In genomic region chr10:1048732-1049424, GRCh38 we compare ENCODE assay signal across 1 cellular context.
A peak's percentile ranks its signal among the peaks of the same experiment; 100 is the strongest.
TF ChIP-seq lines count a peak whose summit lies in the region.

Gene IDI1 (minus strand): TSS chr10:1049119. CDS start chr10:1049003, 116 bp downstream.

TF ChIP-seq in HepG2, 621 proteins besides CTCF, POLR2A, EP300 and RAD21 (continued from another document and continues in another):
- TF ChIP-seq ZNF143 (CRISPR knock-in tag; IDR thresholded peaks at IDR 0.05), result peak; percentile 39; the same call in 1 of the 2 replicates
- no peak for TF ChIP-seq KDM4B (CRISPR knock-in tag; IDR thresholded peaks at IDR 0.05)
- 0 out of 2 replicates have a peak, but pooled peaks have one; percentile 62 for TF ChIP-seq ZNF260 (CRISPR knock-in tag; IDR thresholded peaks at IDR 0.05; ENCODE audit: borderline replicate concordance, low read depth)
- no peak for TF ChIP-seq ZNF432 (CRISPR knock-in tag; IDR thresholded peaks at IDR 0.05; ENCODE audit: borderline replicate concordance)
- TF ChIP-seq SKI (IDR thresholded peaks at IDR 0.05; ENCODE audit: partially characterized antibody), result peak; percentile 72
- TF ChIP-seq ZNF160 (CRISPR knock-in tag; IDR thresholded peaks at IDR 0.05), result peak; percentile 52; the same call in 1 of the 2 replicates
- no peak for TF ChIP-seq HNRNPH1 (optimal IDR thresholded peaks at IDR 0.05; ENCODE audit: low read depth, low read length)
- TF ChIP-seq, protein P1, sequence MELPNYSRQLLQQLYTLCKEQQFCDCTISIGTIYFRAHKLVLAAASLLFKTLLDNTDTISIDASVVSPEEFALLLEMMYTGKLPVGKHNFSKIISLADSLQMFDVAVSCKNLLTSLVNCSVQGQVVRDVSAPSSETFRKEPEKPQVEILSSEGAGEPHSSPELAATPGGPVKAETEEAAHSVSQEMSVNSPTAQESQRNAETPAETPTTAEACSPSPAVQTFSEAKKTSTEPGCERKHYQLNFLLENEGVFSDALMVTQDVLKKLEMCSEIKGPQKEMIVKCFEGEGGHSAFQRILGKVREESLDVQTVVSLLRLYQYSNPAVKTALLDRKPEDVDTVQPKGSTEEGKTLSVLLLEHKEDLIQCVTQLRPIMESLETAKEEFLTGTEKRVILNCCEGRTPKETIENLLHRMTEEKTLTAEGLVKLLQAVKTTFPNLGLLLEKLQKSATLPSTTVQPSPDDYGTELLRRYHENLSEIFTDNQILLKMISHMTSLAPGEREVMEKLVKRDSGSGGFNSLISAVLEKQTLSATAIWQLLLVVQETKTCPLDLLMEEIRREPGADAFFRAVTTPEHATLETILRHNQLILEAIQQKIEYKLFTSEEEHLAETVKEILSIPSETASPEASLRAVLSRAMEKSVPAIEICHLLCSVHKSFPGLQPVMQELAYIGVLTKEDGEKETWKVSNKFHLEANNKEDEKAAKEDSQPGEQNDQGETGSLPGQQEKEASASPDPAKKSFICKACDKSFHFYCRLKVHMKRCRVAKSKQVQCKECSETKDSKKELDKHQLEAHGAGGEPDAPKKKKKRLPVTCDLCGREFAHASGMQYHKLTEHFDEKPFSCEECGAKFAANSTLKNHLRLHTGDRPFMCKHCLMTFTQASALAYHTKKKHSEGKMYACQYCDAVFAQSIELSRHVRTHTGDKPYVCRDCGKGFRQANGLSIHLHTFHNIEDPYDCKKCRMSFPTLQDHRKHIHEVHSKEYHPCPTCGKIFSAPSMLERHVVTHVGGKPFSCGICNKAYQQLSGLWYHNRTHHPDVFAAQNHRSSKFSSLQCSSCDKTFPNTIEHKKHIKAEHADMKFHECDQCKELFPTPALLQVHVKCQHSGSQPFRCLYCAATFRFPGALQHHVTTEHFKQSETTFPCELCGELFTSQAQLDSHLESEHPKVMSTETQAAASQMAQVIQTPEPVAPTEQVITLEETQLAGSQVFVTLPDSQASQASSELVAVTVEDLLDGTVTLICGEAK (IDR thresholded peaks at IDR 0.05), result no peak
- TF ChIP-seq, protein P1 (CRISPR knock-in tag; IDR thresholded peaks at IDR 0.05), result peak; percentile 35; the same call in 1 of the 2 replicates
- TF ChIP-seq RXRB (CRISPR knock-in tag; IDR thresholded peaks at IDR 0.05; ENCODE audit: borderline replicate concordance), result peak; percentile 65; the same call in 1 of the 2 replicates
- no peak for TF ChIP-seq HNF4A (CRISPR knock-in tag; IDR thresholded peaks at IDR 0.05)
- TF ChIP-seq MTF1 (CRISPR knock-in tag; IDR thresholded peaks at IDR 0.05), result no peak
- no peak for TF ChIP-seq ATF4 (CRISPR knock-in tag; IDR thresholded peaks at IDR 0.05)
- TF ChIP-seq SRSF4 (IDR thresholded peaks at IDR 0.05; ENCODE audit: low read depth, low read length, poor library complexity, severe bottlenecking), result peak; percentile 78
- TF ChIP-seq U2AF2 (IDR thresholded peaks at IDR 0.05; ENCODE audit: low read depth, low read length), result no peak
- 0 out of 2 replicates have a peak, but pooled peaks have one; percentile 31 for TF ChIP-seq KLF6 (CRISPR knock-in tag; IDR thresholded peaks at IDR 0.05)
- 0 out of 2 replicates have a peak, but pooled peaks have one; percentile 47 for TF ChIP-seq FOXK2 (IDR thresholded peaks at IDR 0.05)
- peak; percentile 92 for TF ChIP-seq POLR2AphosphoS5 (IDR thresholded peaks at IDR 0.05; ENCODE audit: low read depth, low read length)
- no peak; the same call in 1 of the 2 replicates for TF ChIP-seq RFX1 (IDR thresholded peaks at IDR 0.05)
- TF ChIP-seq ZNF800 (CRISPR knock-in tag; IDR thresholded peaks at IDR 0.05), result no peak
- peak in 1 of 2 experiments; percentile 56; a peak in 1 of 4 replicates for TF ChIP-seq NR2F1 (CRISPR knock-in tag; IDR thresholded peaks at IDR 0.05)
- peak; percentile 85 for TF ChIP-seq HNF1B (CRISPR knock-in tag; IDR thresholded peaks at IDR 0.05)
- TF ChIP-seq ZNF879 (CRISPR knock-in tag; IDR thresholded peaks at IDR 0.05), result no peak; the same call in 1 of the 2 replicates
- TF ChIP-seq, protein P2, sequence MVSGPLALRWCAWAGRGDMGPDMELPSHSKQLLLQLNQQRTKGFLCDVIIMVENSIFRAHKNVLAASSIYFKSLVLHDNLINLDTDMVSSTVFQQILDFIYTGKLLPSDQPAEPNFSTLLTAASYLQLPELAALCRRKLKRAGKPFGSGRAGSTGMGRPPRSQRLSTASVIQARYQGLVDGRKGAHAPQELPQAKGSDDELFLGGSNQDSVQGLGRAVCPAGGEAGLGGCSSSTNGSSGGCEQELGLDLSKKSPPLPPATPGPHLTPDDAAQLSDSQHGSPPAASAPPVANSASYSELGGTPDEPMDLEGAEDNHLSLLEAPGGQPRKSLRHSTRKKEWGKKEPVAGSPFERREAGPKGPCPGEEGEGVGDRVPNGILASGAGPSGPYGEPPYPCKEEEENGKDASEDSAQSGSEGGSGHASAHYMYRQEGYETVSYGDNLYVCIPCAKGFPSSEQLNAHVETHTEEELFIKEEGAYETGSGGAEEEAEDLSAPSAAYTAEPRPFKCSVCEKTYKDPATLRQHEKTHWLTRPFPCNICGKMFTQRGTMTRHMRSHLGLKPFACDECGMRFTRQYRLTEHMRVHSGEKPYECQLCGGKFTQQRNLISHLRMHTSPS (CRISPR knock-in tag; IDR thresholded peaks at IDR 0.05; ENCODE audit: low read depth), result peak; percentile 40; the same call in 1 of the 2 replicates
- no peak for TF ChIP-seq TRIM24 (CRISPR knock-in tag; IDR thresholded peaks at IDR 0.05)
- peak; percentile 50 for TF ChIP-seq ZSCAN31 (CRISPR knock-in tag; IDR thresholded peaks at IDR 0.05; ENCODE audit: low read depth)
- peak; percentile 28 for TF ChIP-seq ELF3 (CRISPR knock-in tag; IDR thresholded peaks at IDR 0.05)
- peak; percentile 65 for TF ChIP-seq PAXIP1 (CRISPR knock-in tag; conservative IDR thresholded peaks at IDR 0.05)
- peak; percentile 77; the same call in 1 of the 2 replicates for TF ChIP-seq ZNF761 (CRISPR knock-in tag; conservative IDR thresholded peaks at IDR 0.05)
- no peak for TF ChIP-seq ZBTB43 (CRISPR knock-in tag; conservative IDR thresholded peaks at IDR 0.05)
- TF ChIP-seq, protein P3, sequence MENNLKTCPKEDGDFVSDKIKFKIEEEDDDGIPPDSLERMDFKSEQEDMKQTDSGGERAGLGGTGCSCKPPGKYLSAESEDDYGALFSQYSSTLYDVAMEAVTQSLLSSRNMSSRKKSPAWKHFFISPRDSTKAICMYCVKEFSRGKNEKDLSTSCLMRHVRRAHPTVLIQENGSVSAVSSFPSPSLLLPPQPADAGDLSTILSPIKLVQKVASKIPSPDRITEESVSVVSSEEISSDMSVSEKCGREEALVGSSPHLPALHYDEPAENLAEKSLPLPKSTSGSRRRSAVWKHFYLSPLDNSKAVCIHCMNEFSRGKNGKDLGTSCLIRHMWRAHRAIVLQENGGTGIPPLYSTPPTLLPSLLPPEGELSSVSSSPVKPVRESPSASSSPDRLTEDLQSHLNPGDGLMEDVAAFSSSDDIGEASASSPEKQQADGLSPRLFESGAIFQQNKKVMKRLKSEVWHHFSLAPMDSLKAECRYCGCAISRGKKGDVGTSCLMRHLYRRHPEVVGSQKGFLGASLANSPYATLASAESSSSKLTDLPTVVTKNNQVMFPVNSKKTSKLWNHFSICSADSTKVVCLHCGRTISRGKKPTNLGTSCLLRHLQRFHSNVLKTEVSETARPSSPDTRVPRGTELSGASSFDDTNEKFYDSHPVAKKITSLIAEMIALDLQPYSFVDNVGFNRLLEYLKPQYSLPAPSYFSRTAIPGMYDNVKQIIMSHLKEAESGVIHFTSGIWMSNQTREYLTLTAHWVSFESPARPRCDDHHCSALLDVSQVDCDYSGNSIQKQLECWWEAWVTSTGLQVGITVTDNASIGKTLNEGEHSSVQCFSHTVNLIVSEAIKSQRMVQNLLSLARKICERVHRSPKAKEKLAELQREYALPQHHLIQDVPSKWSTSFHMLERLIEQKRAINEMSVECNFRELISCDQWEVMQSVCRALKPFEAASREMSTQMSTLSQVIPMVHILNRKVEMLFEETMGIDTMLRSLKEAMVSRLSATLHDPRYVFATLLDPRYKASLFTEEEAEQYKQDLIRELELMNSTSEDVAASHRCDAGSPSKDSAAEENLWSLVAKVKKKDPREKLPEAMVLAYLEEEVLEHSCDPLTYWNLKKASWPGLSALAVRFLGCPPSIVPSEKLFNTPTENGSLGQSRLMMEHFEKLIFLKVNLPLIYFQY (CRISPR knock-in tag; IDR thresholded peaks at IDR 0.05; ENCODE audit: borderline replicate concordance), result no peak
- peak; percentile 79; the same call in 1 of the 2 replicates for TF ChIP-seq AKAP8 (CRISPR knock-in tag; IDR thresholded peaks at IDR 0.05)
